9 cellular contexts compared by ENCODE assay signal in genomic region chr16:75238132-75238852, GRCh38.
DNase-seq lines count a peak whose midpoint lies in the region; ATAC-seq and TF ChIP-seq lines count a peak whose summit lies in the region.
"Had no signal": no experiment of that assay in that cellular context is flagged by ENCODE, and none has a peak within 500 bp of the region (broad histone marks: within the 10 kb centered on the region; RNA-seq: fewer than 3 reads in every experiment).

No MANE protein-coding gene starts in this region.

- TF ChIP-seq CTCF in WERI-Rb-1 (IDR thresholded peaks at IDR 0.05; ENCODE audit: low read depth, low read length), result no peak

- H3K27ac ChIP-seq in stomach smooth muscle (ENCODE audit: low read length) (peak overlapping the region; percentile 62), WERI-Rb-1 (no peak overlapping the region)
- H3K27ac ChIP-seq: VCaP had no signal

- H3K9me3 ChIP-seq in stomach smooth muscle (ENCODE audit: control insufficient read depth in 2 of 2, low read length in 2 of 2), result no peaks in the 10 kb centered on the region
- H3K9me3 ChIP-seq in WERI-Rb-1 (ENCODE audit: severe bottlenecking), result no peaks in the 10 kb centered on the region

- no peak overlapping the region for H3K9ac ChIP-seq in stomach smooth muscle (ENCODE audit: low read length in 2 of 2)

- no peak for ATAC-seq in HG03439 (IDR thresholded peaks at IDR 0.05; ENCODE audit: unreplicated experiment)
- ATAC-seq in GM19324 (IDR thresholded peaks at IDR 0.05; ENCODE audit: low FRiP score, unreplicated experiment), result no peak
- no peak for ATAC-seq in HG03159 (IDR thresholded peaks at IDR 0.05; ENCODE audit: unreplicated experiment)

- H3K4me1 ChIP-seq in stomach smooth muscle (ENCODE audit: control insufficient read depth, insufficient read depth, low read length), result peaks cover 61% of the 10 kb centered on the region

- H3K4me3 ChIP-seq in stomach smooth muscle (ENCODE audit: low read length in 2 of 2) (peak overlapping the region in 1 of 2 donors; percentile 52), WERI-Rb-1 (ENCODE audit: low read depth, low read length) (no peak overlapping the region)

- H3K27me3 ChIP-seq in stomach smooth muscle (ENCODE audit: control insufficient read depth in 1 of 2, insufficient read depth in 2 of 2, low read length in 2 of 2) (no peaks in the 10 kb centered on the region), WERI-Rb-1 (ENCODE audit: insufficient read depth, low read depth, severe bottlenecking) (no peaks in the 10 kb centered on the region)

- H3K36me3 ChIP-seq in stomach smooth muscle (ENCODE audit: control insufficient read depth in 2 of 2, insufficient read depth in 2 of 2, low read length in 2 of 2), result peaks cover 24 to 25% of the 10 kb centered on the region in 2 donors
- H3K36me3 ChIP-seq in WERI-Rb-1, result peaks cover 42% of the 10 kb centered on the region

- DNase-seq in HCEC 1CT (peak; percentile 68), astrocyte of the hippocampus (ENCODE audit: low read depth, low spot score) (peak; percentile 95), hypothalamus (lab: John Stamatoyannopoulos, UW) (peak in 49 of 51 donors; percentile 24 to 92 (median 82)), WERI-Rb-1 (no peak)
